In the genomic region with DNA sequence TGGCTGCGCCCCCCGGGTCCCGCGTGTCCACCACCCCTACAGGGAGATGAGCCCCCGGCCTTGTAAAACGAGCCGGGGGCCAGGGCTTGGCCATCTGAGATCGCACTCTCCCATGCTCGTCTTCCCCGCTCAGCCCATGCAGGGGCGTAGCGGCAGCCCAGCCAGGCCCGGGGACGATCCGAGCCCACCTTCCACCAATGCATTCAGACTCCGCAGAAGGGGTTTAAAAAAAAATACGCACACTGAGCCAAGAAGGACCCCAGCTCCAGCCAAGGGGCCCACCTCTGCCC, we compare ENCODE assay signal across 8 cellular contexts. TPM values are rescaled to one million over a fixed set of nuclear protein-coding genes. Genes with fewer than 3 reads are reported as not detected.
A peak's percentile ranks its signal among the peaks of the same experiment; 100 is the strongest.
DNase-seq lines count a peak whose midpoint lies in the region; ATAC-seq and TF ChIP-seq lines count a peak whose summit lies in the region.

No MANE protein-coding gene starts in this region.

- H3K27ac Mint-ChIP-seq in effector memory CD8-positive, alpha-beta T cell, result peak overlapping the region; percentile 100

- TF ChIP-seq CTCF in thyroid gland (IDR thresholded peaks at IDR 0.05), result no peak

- H3K4me1 Mint-ChIP-seq in effector memory CD8-positive, alpha-beta T cell (ENCODE audit: low read depth in 2 of 2), result peaks cover 27 to 29% of the 10 kb centered on the region in 2 donors

- H3K4me3 Mint-ChIP-seq in effector memory CD8-positive, alpha-beta T cell, result peak overlapping the region; percentile 81 to 90

- peaks cover 0 to 5% of the 10 kb centered on the region in 2 donors for H3K27me3 Mint-ChIP-seq in effector memory CD8-positive, alpha-beta T cell

- no peaks in the 10 kb centered on the region for H3K9me3 ChIP-seq in BLaER1
- H3K9me3 ChIP-seq in mononuclear cell (ENCODE audit: low read depth, low read length), result no peaks in the 10 kb centered on the region
- no peaks in the 10 kb centered on the region for H3K9me3 ChIP-seq in thyroid gland

- H3K27ac ChIP-seq in BLaER1, result peak overlapping the region; percentile 95
- H3K27ac ChIP-seq in thyroid gland, result peak overlapping the region; percentile 89 to 99 (median 97)

- peak; percentile 50 for DNase-seq in activated CD4-positive, CD25-positive, alpha-beta regulatory T cell treated with anti-CD3 and anti-CD28 coated beads, Interleukin-2, amount 50 U/mL, for 72 hours
- DNase-seq in effector memory CD8-positive, alpha-beta T cell, result no peak
- DNase-seq in thyroid gland (peak; percentile 38), NCI-H226 (no peak)

- WGBS in thyroid gland, 2 donors, result 0 to 3% methylated on average over 15 to 17 of the region's 17 CpGs

- 0 out of 2 replicates have a peak, but pooled peaks cover 4% of the 10 kb centered on the region for H4K20me1 ChIP-seq in BLaER1

- intact Hi-C loops in thyroid gland (cut with DNase I), result no loop called here

- H3K36me3 ChIP-seq in BLaER1 (no peaks in the 10 kb centered on the region), thyroid gland (no peaks in the 10 kb centered on the region)

- TF ChIP-seq POLR2A in thyroid gland (IDR thresholded peaks at IDR 0.05), result no peak

- H3K4me3 ChIP-seq in BLaER1, result peak overlapping the region; percentile 75
- H3K4me3 ChIP-seq in mononuclear cell (ENCODE audit: low read length), result peak overlapping the region; percentile 61
- H3K4me3 ChIP-seq in thyroid gland (replicated peaks in 1 of 3), result peak overlapping the region; percentile 25 to 82 (median 61)

- H3K9me3 Mint-ChIP-seq in effector memory CD8-positive, alpha-beta T cell, result no peaks in the 10 kb centered on the region

- peak overlapping the region; percentile 92 for H3K9ac ChIP-seq in BLaER1

- ATAC-seq in GM19328 (IDR thresholded peaks at IDR 0.05; ENCODE audit: unreplicated experiment) (peak; percentile 19), HG03354 (IDR thresholded peaks at IDR 0.05; ENCODE audit: poor library complexity, severe bottlenecking, unreplicated experiment) (peak; percentile 32)
- peak; percentile 11 for ATAC-seq in effector memory CD8-positive, alpha-beta T cell (replicated peaks)

- peak overlapping the region; percentile 84 for H3K4me2 ChIP-seq in BLaER1

- peaks cover 16% of the 10 kb centered on the region for H3K4me1 ChIP-seq in BLaER1
- H3K4me1 ChIP-seq in mononuclear cell (ENCODE audit: insufficient read depth, low read length), result peaks cover 23% of the 10 kb centered on the region
- peaks cover 0 to 5% of the 10 kb centered on the region in 2 donors for H3K4me1 ChIP-seq in thyroid gland

- peaks cover 27% of the 10 kb centered on the region for H3K36me3 Mint-ChIP-seq in effector memory CD8-positive, alpha-beta T cell (ENCODE audit: insufficient read depth)

- H3K27me3 ChIP-seq in BLaER1, result no peaks in the 10 kb centered on the region
- H3K27me3 ChIP-seq in mononuclear cell (ENCODE audit: insufficient read depth, low read length), result peaks cover 9% of the 10 kb centered on the region
- H3K27me3 ChIP-seq in thyroid gland, result no peaks in the 10 kb centered on the region

RNA-seq across cellular contexts. Expression of gene GSTA4, which starts 0.3 kb away (rescaled TPM):
- 0.63 TPM for total RNA-seq in mononuclear cell
- total RNA-seq in thyroid gland, result 10 to 100 TPM; 20.9 to 24.7 (median 24.6) TPM

Comparison
In these comparisons a context has a peak if more than half of its experiments do, and no peak if none do; other contexts are left out.
1. DNase-seq: peak in activated CD4-positive, CD25-positive, alpha-beta regulatory T cell treated with anti-CD3 and anti-CD28 coated beads, Interleukin-2, amount 50 U/mL, for 72 hours (single experiment) and thyroid gland (2 of 2); none in effector memory CD8-positive, alpha-beta T cell (0 of 3) and NCI-H226 (single experiment).
2. RNA of gene GSTA4, which starts 0.3 kb away (total RNA-seq): 20.9 to 24.7 TPM in thyroid gland; 0.63 TPM in mononuclear cell (single experiment); every median in the first group is over 10 times any median in the second.
3. Peak in every context shown above with its lines, with median percentiles within 50 percentile points of each other: H3K4me3 ChIP-seq and ATAC-seq.